ENCODE assay signal across 16 cellular contexts in the genomic region with DNA sequence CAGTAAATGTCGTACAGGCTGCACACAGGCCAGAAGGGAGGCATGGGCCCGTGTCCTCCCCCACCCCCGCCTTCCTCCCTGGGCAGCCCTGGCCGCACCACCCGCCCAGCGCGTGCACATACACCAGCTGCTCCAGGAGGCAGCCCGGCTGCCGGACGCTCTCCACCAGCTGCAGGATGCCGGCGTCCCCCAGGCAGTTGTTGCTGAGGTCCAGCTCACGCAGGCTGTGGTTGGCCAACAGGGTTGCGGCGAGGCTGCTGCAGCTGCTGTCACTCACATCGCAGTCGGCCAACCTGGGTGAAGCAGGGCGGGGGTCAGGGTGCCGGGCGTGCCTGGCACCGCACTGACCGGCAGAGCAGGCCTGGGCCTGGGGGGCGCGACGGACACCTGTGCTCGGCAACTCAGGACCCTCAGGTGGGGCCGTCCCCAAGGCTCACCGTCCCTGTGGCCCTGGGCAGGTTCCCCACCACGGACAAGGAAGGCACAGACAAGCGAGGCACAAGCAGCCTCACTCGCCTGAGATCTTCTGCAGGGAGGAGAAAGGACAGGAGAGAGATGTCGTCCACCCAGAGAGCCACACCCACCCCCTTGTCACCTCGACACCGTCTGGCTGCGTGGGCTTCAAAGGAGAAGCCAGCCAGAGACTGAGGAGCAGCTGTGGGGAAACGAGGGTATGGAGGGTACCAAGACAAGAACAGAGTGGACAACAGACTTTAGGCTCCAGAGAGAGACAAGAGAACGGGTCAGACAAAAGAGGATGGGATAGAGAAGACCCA. TPM values are rescaled to one million over a fixed set of nuclear protein-coding genes. Genes with fewer than 3 reads are reported as not detected.
DNase-seq lines count a peak whose midpoint lies in the region; ATAC-seq, FAIRE-seq and TF ChIP-seq lines count a peak whose summit lies in the region.
"Had no signal": no experiment of that assay in that cellular context is flagged by ENCODE, and none has a peak within 500 bp of the region (broad histone marks: within the 10 kb centered on the region; RNA-seq: fewer than 3 reads in every experiment).

No MANE protein-coding gene starts in this region.

- in situ Hi-C loops in HepG2 (cut with HindIII; ENCODE audit: extremely low pct_ligation_motif_present, low pct_unique_long_range_greater_than_20kb) = no loop called here

- BruUV-seq in HepG2 (replicated peaks; lab: Mats Ljungman, UMichigan) = no TSS peak

- no peaks in the 10 kb centered on the region for H3K9me3 ChIP-seq in HepG2 (ENCODE audit: low read length)
- H3K9me3 ChIP-seq: thoracic aorta had no signal

- 94% methylated on average over 18 of the region's 37 CpGs for WGBS in HepG2 (ENCODE audit: low lambda C conversion rate)

- TF ChIP-seq POLR2A in HepG2 (IDR thresholded peaks at IDR 0.05; ENCODE audit: insufficient read depth in 1 of 2, low read depth in 2 of 2, low read length in 2 of 2) (no peak), erythroblast (IDR thresholded peaks at IDR 0.05; ENCODE audit: low read length) (no peak)

- CTCF ChIA-PET in HepG2 (lab: Yijun Ruan, JAX; ENCODE audit: low intra/inter-chr PET ratio, low total read pairs) = no interaction called here

- TF ChIP-seq CTCF in HepG2 (CRISPR knock-in tag; IDR thresholded peaks at IDR 0.05) = no peak

- no peaks in the 10 kb centered on the region for H4K20me1 ChIP-seq in HepG2 (ENCODE audit: insufficient read depth, low read length)

- peak overlapping the region; percentile 68 for H3K27ac Mint-ChIP-seq in activated T-cell treated with anti-CD3 and anti-CD28 coated beads, Interleukin-2, amount 50 U/mL, for 24 hours
- H3K27ac Mint-ChIP-seq: activated naive CD4-positive, alpha-beta T cell treated with anti-CD3 and anti-CD28 coated beads, Interleukin-2, amount 50 U/mL, for 24 hours had no signal

- H3K27ac ChIP-seq in HepG2 (ENCODE audit: extremely low read length, insufficient read depth, low read length) (no peak overlapping the region), substantia nigra (ENCODE audit: low read depth, low read length, poor library complexity, severe bottlenecking) (peak overlapping the region; percentile 99)
- H3K27ac ChIP-seq: thoracic aorta had no signal

- POLR2A ChIA-PET in HepG2 (lab: Yijun Ruan, JAX) = no interaction called here

- H2AFZ ChIP-seq in HepG2 (ENCODE audit: low read length) = no peak overlapping the region

- H3K4me1 ChIP-seq in HepG2 (ENCODE audit: insufficient read depth, low read length) = no peaks in the 10 kb centered on the region

- peaks cover 87% of the 10 kb centered on the region for H3K36me3 Mint-ChIP-seq in activated T-cell treated with anti-CD3 and anti-CD28 coated beads, Interleukin-2, amount 50 U/mL, for 24 hours (ENCODE audit: low read depth)

- TF ChIP-seq RAD21 in HepG2 (CRISPR knock-in tag; IDR thresholded peaks at IDR 0.05) = no peak

- no peak overlapping the region for H3K4me3 Mint-ChIP-seq in activated T-cell treated with anti-CD3 and anti-CD28 coated beads, Interleukin-2, amount 50 U/mL, for 24 hours
- H3K4me3 Mint-ChIP-seq: activated naive CD4-positive, alpha-beta T cell treated with anti-CD3 and anti-CD28 coated beads, Interleukin-2, amount 50 U/mL, for 24 hours had no signal

- H3K27me3 Mint-ChIP-seq in activated T-cell treated with anti-CD3 and anti-CD28 coated beads, Interleukin-2, amount 50 U/mL, for 24 hours = no peaks in the 10 kb centered on the region
- H3K27me3 Mint-ChIP-seq: activated naive CD4-positive, alpha-beta T cell treated with anti-CD3 and anti-CD28 coated beads, Interleukin-2, amount 50 U/mL, for 24 hours had no signal

- no peak for FAIRE-seq in HepG2 (lab: Jason Lieb, UNC)
- FAIRE-seq: A204.1, colon, D721Med, HTR-8/SVneo had no signal

- peaks cover 36 to 49% of the 10 kb centered on the region in 2 experiments for H3K36me3 ChIP-seq in HepG2 (replicated peaks in 1 of 2; ENCODE audit: control insufficient read depth in 1 of 2, insufficient read depth in 2 of 2, low read length in 2 of 2)

- no peaks in the 10 kb centered on the region for H3K9me3 Mint-ChIP-seq in activated T-cell treated with anti-CD3 and anti-CD28 coated beads, Interleukin-2, amount 50 U/mL, for 24 hours
- H3K9me3 Mint-ChIP-seq: activated naive CD4-positive, alpha-beta T cell treated with anti-CD3 and anti-CD28 coated beads, Interleukin-2, amount 50 U/mL, for 24 hours had no signal

- TF ChIP-seq EP300 in HepG2 (IDR thresholded peaks at IDR 0.05; ENCODE audit: low read depth in 2 of 2, low read length in 2 of 2) (no peak), HepG2 (CRISPR knock-in tag; IDR thresholded peaks at IDR 0.05; ENCODE audit: borderline replicate concordance) (no peak)

- ATAC-seq in HepG2 = no peak
- no peak for ATAC-seq in GM19395 (IDR thresholded peaks at IDR 0.05; ENCODE audit: unreplicated experiment)
- no peak for ATAC-seq in HG03097 (IDR thresholded peaks at IDR 0.05; ENCODE audit: low FRiP score, unreplicated experiment)

- H3K79me2 ChIP-seq in HepG2 (ENCODE audit: insufficient read depth, low read length) = no peaks in the 10 kb centered on the region

- no peak for DNase-seq in activated T-cell treated with anti-CD3 and anti-CD28 coated beads, Interleukin-2, amount 50 U/mL, for 24 hours
- DNase-seq in activated T-cell treated with anti-CD3 and anti-CD28 coated beads for 4 hours (no peak), amygdala (lab: John Stamatoyannopoulos, UW) (peak in 52 of 56 donors; percentile 25 to 94 (median 73)), HepG2 (ENCODE audit: low spot score) (no peak), substantia nigra (lab: John Stamatoyannopoulos, UW) (peak; percentile 38 to 96 (median 78)), erythroblast (lab: John Stamatoyannopoulos, UW) (no peak)
- DNase-seq: NCI-H1105 treated with DMSO at 0.1 percent for 48 hours had no signal

- intact Hi-C loops in HepG2 (cut with micrococcal nuclease; ENCODE audit: unreplicated experiment) = no loop called here

- H3K4me1 Mint-ChIP-seq in activated T-cell treated with anti-CD3 and anti-CD28 coated beads, Interleukin-2, amount 50 U/mL, for 24 hours (ENCODE audit: low read depth) = peaks cover 5% of the 10 kb centered on the region
- H3K4me1 Mint-ChIP-seq: activated naive CD4-positive, alpha-beta T cell treated with anti-CD3 and anti-CD28 coated beads, Interleukin-2, amount 50 U/mL, for 24 hours had no signal

- H3K27me3 ChIP-seq in HepG2 (ENCODE audit: control insufficient read depth in 1 of 2, insufficient read depth in 2 of 2, low read length in 2 of 2) = no peaks in the 10 kb centered on the region

- no peak overlapping the region for H3K9ac ChIP-seq in HepG2 (ENCODE audit: insufficient read depth, low read depth, low read length)

- no peak overlapping the region for H3K4me2 ChIP-seq in HepG2 (ENCODE audit: low read depth, low read length)
- H3K4me2 ChIP-seq: smooth muscle cell had no signal

- H3K4me3 ChIP-seq in HepG2 (replicated peaks in 1 of 3; ENCODE audit: insufficient read depth in 1 of 3, low read depth in 2 of 3, low read length in 3 of 3) = no peak overlapping the region
- H3K4me3 ChIP-seq: smooth muscle cell, thoracic aorta had no signal

RNA-seq across cellular contexts. Expression of a gene that starts 12.1 kb away (rescaled TPM):
- total RNA-seq in HepG2 (2016; rRNA removed; fragmentation: Illumina TruSeq; extraction: Trizol) = 74.1 and 81.3 TPM in 2 replicates
- 28.3 and 31.4 TPM in 2 replicates for total RNA-seq in HepG2 (2016; cell fraction: cytosol; rRNA removed; fragmentation: Illumina TruSeq; extraction: Trizol; ENCODE audit: low read depth)
- 73.0 and 77.2 TPM in 2 replicates for total RNA-seq in HepG2 (2016; cell fraction: insoluble cytoplasmic fraction; rRNA removed; fragmentation: Illumina TruSeq; extraction: Trizol)
- total RNA-seq in HepG2 (2016; cell fraction: membrane; rRNA removed; fragmentation: Illumina TruSeq; extraction: Trizol) = 30.6 and 37.6 TPM in 2 replicates
- total RNA-seq in HepG2 (2016; cell fraction: nucleus; rRNA removed; fragmentation: Illumina TruSeq; extraction: Trizol) = 39.1 and 43.2 TPM in 2 replicates
- 36.0 and 51.4 TPM in 2 replicates for polyA plus RNA-seq in HepG2 (2011; rRNA removed)
- polyA plus RNA-seq in HepG2 (2011; cell fraction: cytosol; rRNA removed) = 30.1 and 56.0 TPM in 2 replicates
- polyA plus RNA-seq in HepG2 (2011; cell fraction: nucleus; rRNA removed) = 135 and 166 TPM in 2 replicates
- 42.4 and 61.5 TPM in 2 replicates for polyA plus RNA-seq in HepG2 (2012)
- 14.2 and 15.8 TPM in 2 replicates for polyA plus RNA-seq in HepG2 (2016; cell fraction: cytosol; fragmentation: Illumina TruSeq; extraction: Trizol; ENCODE audit: low read depth)
- 62.8 and 84.3 TPM in 2 replicates for polyA plus RNA-seq in HepG2 (2016; cell fraction: insoluble cytoplasmic fraction; fragmentation: Illumina TruSeq; extraction: Trizol; ENCODE audit: low read depth)
- polyA plus RNA-seq in HepG2 (2016; cell fraction: membrane; fragmentation: Illumina TruSeq; extraction: Trizol; ENCODE audit: low read depth) = 21.1 and 22.9 TPM in 2 replicates
- 61.8 and 67.0 TPM in 2 replicates for polyA plus RNA-seq in HepG2 (2016; cell fraction: nucleus; fragmentation: Illumina TruSeq; extraction: Trizol; ENCODE audit: insufficient read depth, low read depth)
- 72.2 and 124 TPM in 2 replicates for polyA minus RNA-seq in HepG2 (2011; rRNA and poly(A)+ RNA removed; ENCODE audit: low replicate concordance)
- 42.7 and 46.3 TPM in 2 replicates for polyA minus RNA-seq in HepG2 (2011; cell fraction: cytosol; rRNA and poly(A)+ RNA removed)
- 49.1 and 49.3 TPM in 2 replicates for polyA minus RNA-seq in HepG2 (2011; cell fraction: nucleus; rRNA and poly(A)+ RNA removed)

RNA-seq across cellular contexts. Expression of a gene that starts 40.4 kb away (rescaled TPM):
- total RNA-seq in HepG2 (2016; rRNA removed; fragmentation: Illumina TruSeq; extraction: Trizol) = 47.5 and 50.0 TPM in 2 replicates
- 97.1 and 126 TPM in 2 replicates for total RNA-seq in HepG2 (2016; cell fraction: cytosol; rRNA removed; fragmentation: Illumina TruSeq; extraction: Trizol; ENCODE audit: low read depth)
- 35.7 and 53.4 TPM in 2 replicates for total RNA-seq in HepG2 (2016; cell fraction: insoluble cytoplasmic fraction; rRNA removed; fragmentation: Illumina TruSeq; extraction: Trizol)
- total RNA-seq in HepG2 (2016; cell fraction: membrane; rRNA removed; fragmentation: Illumina TruSeq; extraction: Trizol) = 106 and 128 TPM in 2 replicates
- total RNA-seq in HepG2 (2016; cell fraction: nucleus; rRNA removed; fragmentation: Illumina TruSeq; extraction: Trizol) = 23.1 and 23.7 TPM in 2 replicates
- polyA plus RNA-seq in HepG2 (2011; rRNA removed) = 32.9 TPM in 2 replicates
- 29.5 and 42.1 TPM in 2 replicates for polyA plus RNA-seq in HepG2 (2011; cell fraction: cytosol; rRNA removed)
- polyA plus RNA-seq in HepG2 (2011; cell fraction: nucleus; rRNA removed) = 62.4 and 65.1 TPM in 2 replicates
- polyA plus RNA-seq in HepG2 (2012) = 15.4 and 32.7 TPM in 2 replicates
- 120 and 151 TPM in 2 replicates for polyA plus RNA-seq in HepG2 (2016; cell fraction: cytosol; fragmentation: Illumina TruSeq; extraction: Trizol; ENCODE audit: low read depth)
- 33.8 and 38.7 TPM in 2 replicates for polyA plus RNA-seq in HepG2 (2016; cell fraction: insoluble cytoplasmic fraction; fragmentation: Illumina TruSeq; extraction: Trizol; ENCODE audit: low read depth)
- 96.2 and 121 TPM in 2 replicates for polyA plus RNA-seq in HepG2 (2016; cell fraction: membrane; fragmentation: Illumina TruSeq; extraction: Trizol; ENCODE audit: low read depth)
- polyA plus RNA-seq in HepG2 (2016; cell fraction: nucleus; fragmentation: Illumina TruSeq; extraction: Trizol; ENCODE audit: insufficient read depth, low read depth) = 47.3 and 47.4 TPM in 2 replicates
- 29.8 and 71.6 TPM in 2 replicates for polyA minus RNA-seq in HepG2 (2011; rRNA and poly(A)+ RNA removed; ENCODE audit: low replicate concordance)
- 8.5 and 9.0 TPM in 2 replicates for polyA minus RNA-seq in HepG2 (2011; cell fraction: cytosol; rRNA and poly(A)+ RNA removed)
- 5.8 and 11.4 TPM in 2 replicates for polyA minus RNA-seq in HepG2 (2011; cell fraction: nucleus; rRNA and poly(A)+ RNA removed)

RNA-seq across cellular contexts. Expression of a gene that starts 42.4 kb away (rescaled TPM):
- total RNA-seq in HepG2 (2016; rRNA removed; fragmentation: Illumina TruSeq; extraction: Trizol) = 0.08 and 0.11 TPM in 2 replicates
- 0.10 TPM in 1 of 2 replicates, not detected in the other for total RNA-seq in HepG2 (2016; cell fraction: cytosol; rRNA removed; fragmentation: Illumina TruSeq; extraction: Trizol; ENCODE audit: low read depth)
- 0.09 TPM in 2 replicates for total RNA-seq in HepG2 (2016; cell fraction: insoluble cytoplasmic fraction; rRNA removed; fragmentation: Illumina TruSeq; extraction: Trizol)
- total RNA-seq in HepG2 (2016; cell fraction: membrane; rRNA removed; fragmentation: Illumina TruSeq; extraction: Trizol) = 0.06 and 0.07 TPM in 2 replicates
- not detected in 2 replicates for total RNA-seq in HepG2 (2016; cell fraction: nucleus; rRNA removed; fragmentation: Illumina TruSeq; extraction: Trizol)
- 0.29 and 0.46 TPM in 2 replicates for polyA plus RNA-seq in HepG2 (2011; rRNA removed)
- polyA plus RNA-seq in HepG2 (2011; cell fraction: cytosol; rRNA removed) = 0.21 and 0.22 TPM in 2 replicates
- polyA plus RNA-seq in HepG2 (2011; cell fraction: nucleus; rRNA removed) = 3.4 and 3.8 TPM in 2 replicates
- 0.34 and 0.59 TPM in 2 replicates for polyA plus RNA-seq in HepG2 (2012)
- 0.05 TPM in 1 of 2 replicates, not detected in the other for polyA plus RNA-seq in HepG2 (2016; cell fraction: cytosol; fragmentation: Illumina TruSeq; extraction: Trizol; ENCODE audit: low read depth)
- 0.19 TPM in 1 of 2 replicates, not detected in the other for polyA plus RNA-seq in HepG2 (2016; cell fraction: insoluble cytoplasmic fraction; fragmentation: Illumina TruSeq; extraction: Trizol; ENCODE audit: low read depth)
- polyA plus RNA-seq in HepG2 (2016; cell fraction: membrane; fragmentation: Illumina TruSeq; extraction: Trizol; ENCODE audit: low read depth) = 0.10 TPM in 1 of 2 replicates, not detected in the other
- polyA plus RNA-seq in HepG2 (2016; cell fraction: nucleus; fragmentation: Illumina TruSeq; extraction: Trizol; ENCODE audit: insufficient read depth, low read depth) = 0.37 and 0.44 TPM in 2 replicates
- polyA minus RNA-seq in HepG2 (2011; rRNA and poly(A)+ RNA removed; ENCODE audit: low replicate concordance) = 0.20 and 0.56 TPM in 2 replicates
- 0.30 TPM in 1 of 2 replicates, not detected in the other for polyA minus RNA-seq in HepG2 (2011; cell fraction: cytosol; rRNA and poly(A)+ RNA removed)
- 0.37 and 0.64 TPM in 2 replicates for polyA minus RNA-seq in HepG2 (2011; cell fraction: nucleus; rRNA and poly(A)+ RNA removed)

RNA-seq across cellular contexts. Expression of a gene that starts 44.9 kb away (rescaled TPM):
- 11.3 and 21.7 TPM in 2 replicates for total RNA-seq in HepG2 (2016; rRNA removed; fragmentation: Illumina TruSeq; extraction: Trizol)
- total RNA-seq in HepG2 (2016; cell fraction: cytosol; rRNA removed; fragmentation: Illumina TruSeq; extraction: Trizol; ENCODE audit: low read depth) = 5.6 and 7.0 TPM in 2 replicates
- 8.4 and 25.4 TPM in 2 replicates for total RNA-seq in HepG2 (2016; cell fraction: insoluble cytoplasmic fraction; rRNA removed; fragmentation: Illumina TruSeq; extraction: Trizol)
- 10.9 and 11.3 TPM in 2 replicates for total RNA-seq in HepG2 (2016; cell fraction: membrane; rRNA removed; fragmentation: Illumina TruSeq; extraction: Trizol)
- 23.2 and 23.3 TPM in 2 replicates for total RNA-seq in HepG2 (2016; cell fraction: nucleus; rRNA removed; fragmentation: Illumina TruSeq; extraction: Trizol)
- polyA plus RNA-seq in HepG2 (2011; rRNA removed) = 26.4 and 37.6 TPM in 2 replicates
- polyA plus RNA-seq in HepG2 (2011; cell fraction: cytosol; rRNA removed) = 28.3 and 34.4 TPM in 2 replicates
- polyA plus RNA-seq in HepG2 (2011; cell fraction: nucleus; rRNA removed) = 151 and 168 TPM in 2 replicates
- polyA plus RNA-seq in HepG2 (2012) = 19.9 and 35.5 TPM in 2 replicates
- 5.4 and 6.0 TPM in 2 replicates for polyA plus RNA-seq in HepG2 (2016; cell fraction: cytosol; fragmentation: Illumina TruSeq; extraction: Trizol; ENCODE audit: low read depth)
- 11.4 and 12.9 TPM in 2 replicates for polyA plus RNA-seq in HepG2 (2016; cell fraction: insoluble cytoplasmic fraction; fragmentation: Illumina TruSeq; extraction: Trizol; ENCODE audit: low read depth)
- 9.5 and 10.3 TPM in 2 replicates for polyA plus RNA-seq in HepG2 (2016; cell fraction: membrane; fragmentation: Illumina TruSeq; extraction: Trizol; ENCODE audit: low read depth)
- polyA plus RNA-seq in HepG2 (2016; cell fraction: nucleus; fragmentation: Illumina TruSeq; extraction: Trizol; ENCODE audit: insufficient read depth, low read depth) = 59.3 and 60.5 TPM in 2 replicates
- polyA minus RNA-seq in HepG2 (2011; rRNA and poly(A)+ RNA removed; ENCODE audit: low replicate concordance) = 43.0 and 66.5 TPM in 2 replicates
- 20.3 and 23.7 TPM in 2 replicates for polyA minus RNA-seq in HepG2 (2011; cell fraction: cytosol; rRNA and poly(A)+ RNA removed)
- 28.6 and 30.4 TPM in 2 replicates for polyA minus RNA-seq in HepG2 (2011; cell fraction: nucleus; rRNA and poly(A)+ RNA removed)

RNA-seq across cellular contexts. Expression of a gene that starts 53.1 kb away (rescaled TPM):
- total RNA-seq in HepG2 (2016; rRNA removed; fragmentation: Illumina TruSeq; extraction: Trizol) = 1.5 and 8.9 TPM in 2 replicates
- total RNA-seq in HepG2 (2016; cell fraction: cytosol; rRNA removed; fragmentation: Illumina TruSeq; extraction: Trizol; ENCODE audit: low read depth) = 1.8 and 2.3 TPM in 2 replicates
- total RNA-seq in HepG2 (2016; cell fraction: insoluble cytoplasmic fraction; rRNA removed; fragmentation: Illumina TruSeq; extraction: Trizol) = 1.2 and 9.2 TPM in 2 replicates
- total RNA-seq in HepG2 (2016; cell fraction: membrane; rRNA removed; fragmentation: Illumina TruSeq; extraction: Trizol) = 1.7 and 2.0 TPM in 2 replicates
- total RNA-seq in HepG2 (2016; cell fraction: nucleus; rRNA removed; fragmentation: Illumina TruSeq; extraction: Trizol) = 14.4 and 16.4 TPM in 2 replicates
- 14.3 and 19.9 TPM in 2 replicates for polyA plus RNA-seq in HepG2 (2011; rRNA removed)
- polyA plus RNA-seq in HepG2 (2011; cell fraction: cytosol; rRNA removed) = 2.2 and 2.9 TPM in 2 replicates
- 267 and 279 TPM in 2 replicates for polyA plus RNA-seq in HepG2 (2011; cell fraction: nucleus; rRNA removed)
- polyA plus RNA-seq in HepG2 (2012) = 18.3 and 18.6 TPM in 2 replicates
- 0.44 and 0.54 TPM in 2 replicates for polyA plus RNA-seq in HepG2 (2016; cell fraction: cytosol; fragmentation: Illumina TruSeq; extraction: Trizol; ENCODE audit: low read depth)
- 1.5 and 1.9 TPM in 2 replicates for polyA plus RNA-seq in HepG2 (2016; cell fraction: insoluble cytoplasmic fraction; fragmentation: Illumina TruSeq; extraction: Trizol; ENCODE audit: low read depth)
- polyA plus RNA-seq in HepG2 (2016; cell fraction: membrane; fragmentation: Illumina TruSeq; extraction: Trizol; ENCODE audit: low read depth) = 0.82 and 1.0 TPM in 2 replicates
- polyA plus RNA-seq in HepG2 (2016; cell fraction: nucleus; fragmentation: Illumina TruSeq; extraction: Trizol; ENCODE audit: insufficient read depth, low read depth) = 71.0 and 80.1 TPM in 2 replicates
- polyA minus RNA-seq in HepG2 (2011; rRNA and poly(A)+ RNA removed; ENCODE audit: low replicate concordance) = 0.23 and 6.4 TPM in 2 replicates
- polyA minus RNA-seq in HepG2 (2011; cell fraction: cytosol; rRNA and poly(A)+ RNA removed) = 0.97 and 2.5 TPM in 2 replicates
- 14.8 and 15.1 TPM in 2 replicates for polyA minus RNA-seq in HepG2 (2011; cell fraction: nucleus; rRNA and poly(A)+ RNA removed)

Comparison
In these comparisons a context has a peak if more than half of its experiments do, and no peak if none do; other contexts are left out.
1. DNase-seq: peak in amygdala (52 of 56) and substantia nigra (49 of 49); none in activated T-cell treated with anti-CD3 and anti-CD28 coated beads, Interleukin-2, amount 50 U/mL, for 24 hours (single experiment), activated T-cell treated with anti-CD3 and anti-CD28 coated beads for 4 hours (single experiment), HepG2 (single experiment) and erythroblast (0 of 2).